Comparison of ENCODE assay signal across 1 cellular context in the genomic region with DNA sequence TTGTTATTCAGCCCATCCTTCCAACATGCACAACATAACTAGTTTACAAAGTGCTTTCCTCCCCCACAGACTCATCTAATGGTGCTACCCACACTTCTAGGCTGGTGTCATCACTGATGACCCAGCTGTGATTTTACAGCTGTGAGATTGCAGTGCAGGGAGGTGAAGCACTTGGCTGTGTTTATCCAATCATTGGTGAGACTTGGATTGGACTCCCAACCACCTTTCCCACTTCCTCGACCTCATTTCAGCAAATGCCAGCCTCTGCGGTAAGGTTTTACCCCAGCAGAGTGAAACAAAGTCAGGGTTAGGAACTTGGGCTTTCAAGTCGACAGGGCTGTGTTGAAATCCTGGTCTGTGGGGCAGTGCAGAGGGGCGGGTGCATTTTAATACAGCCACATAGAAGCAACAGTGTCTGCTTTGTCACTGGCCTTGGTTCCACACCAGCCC.
TF ChIP-seq lines count a peak whose summit lies in the region.

No MANE protein-coding gene starts in this region.

TF ChIP-seq in HEK293, 187 proteins besides CTCF, POLR2A, EP300 and RAD21 (continued from another document):
- TF ChIP-seq, protein P1, sequence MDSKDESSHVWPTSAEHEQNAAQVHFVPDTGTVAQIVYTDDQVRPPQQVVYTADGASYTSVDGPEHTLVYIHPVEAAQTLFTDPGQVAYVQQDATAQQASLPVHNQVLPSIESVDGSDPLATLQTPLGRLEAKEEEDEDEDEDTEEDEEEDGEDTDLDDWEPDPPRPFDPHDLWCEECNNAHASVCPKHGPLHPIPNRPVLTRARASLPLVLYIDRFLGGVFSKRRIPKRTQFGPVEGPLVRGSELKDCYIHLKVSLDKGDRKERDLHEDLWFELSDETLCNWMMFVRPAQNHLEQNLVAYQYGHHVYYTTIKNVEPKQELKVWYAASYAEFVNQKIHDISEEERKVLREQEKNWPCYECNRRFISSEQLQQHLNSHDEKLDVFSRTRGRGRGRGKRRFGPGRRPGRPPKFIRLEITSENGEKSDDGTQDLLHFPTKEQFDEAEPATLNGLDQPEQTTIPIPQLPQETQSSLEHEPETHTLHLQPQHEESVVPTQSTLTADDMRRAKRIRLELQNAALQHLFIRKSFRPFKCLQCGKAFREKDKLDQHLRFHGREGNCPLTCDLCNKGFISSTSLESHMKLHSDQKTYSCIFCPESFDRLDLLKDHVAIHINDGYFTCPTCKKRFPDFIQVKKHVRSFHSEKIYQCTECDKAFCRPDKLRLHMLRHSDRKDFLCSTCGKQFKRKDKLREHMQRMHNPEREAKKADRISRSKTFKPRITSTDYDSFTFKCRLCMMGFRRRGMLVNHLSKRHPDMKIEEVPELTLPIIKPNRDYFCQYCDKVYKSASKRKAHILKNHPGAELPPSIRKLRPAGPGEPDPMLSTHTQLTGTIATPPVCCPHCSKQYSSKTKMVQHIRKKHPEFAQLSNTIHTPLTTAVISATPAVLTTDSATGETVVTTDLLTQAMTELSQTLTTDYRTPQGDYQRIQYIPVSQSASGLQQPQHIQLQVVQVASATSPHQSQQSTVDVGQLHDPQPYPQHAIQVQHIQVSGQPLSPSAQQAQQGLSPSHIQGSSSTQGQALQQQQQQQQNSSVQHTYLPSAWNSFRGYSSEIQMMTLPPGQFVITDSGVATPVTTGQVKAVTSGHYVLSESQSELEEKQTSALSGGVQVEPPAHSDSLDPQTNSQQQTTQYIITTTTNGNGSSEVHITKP (tag by site-specific recombination; IDR thresholded peaks at IDR 0.05): peak; percentile 55; the same call in 1 of the 2 replicates
- TF ChIP-seq TCF7L2 (IDR thresholded peaks at IDR 0.05; ENCODE audit: borderline replicate concordance, low read depth, low read length): no peak
- no peak for TF ChIP-seq ZNF670 (tag by site-specific recombination; IDR thresholded peaks at IDR 0.05; ENCODE audit: low read depth)
